1 cellular context compared by ENCODE assay signal in genomic region chr1:2466834-2467554, GRCh38.
TF ChIP-seq lines count a peak whose summit lies in the region.

No MANE protein-coding gene starts in this region.

TF ChIP-seq in SK-N-SH, 30 proteins besides CTCF, POLR2A, EP300 and RAD21 (continued from another document):
- TF ChIP-seq REST (IDR thresholded peaks at IDR 0.05; ENCODE audit: low read depth, low read length), result no peak
